Comparison of ENCODE assay signal across 8 cellular contexts in genomic region chr1:38527373-38527966, GRCh38.
DNase-seq lines count a peak whose midpoint lies in the region; ATAC-seq, FAIRE-seq and TF ChIP-seq lines count a peak whose summit lies in the region.

No MANE protein-coding gene starts in this region.

- H3K9me3 ChIP-seq in keratinocyte (ENCODE audit: control insufficient read depth, low read depth, low read length) (no peaks in the 10 kb centered on the region), esophagus muscularis mucosa (no peaks in the 10 kb centered on the region)

- no peaks in the 10 kb centered on the region for H3K36me3 ChIP-seq in keratinocyte (ENCODE audit: control insufficient read depth in 2 of 2, extremely low read depth in 1 of 2, insufficient read depth in 2 of 2, low read length in 2 of 2)
- H3K36me3 ChIP-seq in esophagus muscularis mucosa, result no peaks in the 10 kb centered on the region

- peak overlapping the region; percentile 81 for H3K27ac Mint-ChIP-seq in activated CD4-positive, alpha-beta T cell treated with anti-CD3 and anti-CD28 coated beads, Interleukin-2, amount 10 ng/mL, durations not matched to agents 7 days and 5 days
- H3K27ac Mint-ChIP-seq in glutamatergic neuron (ENCODE audit: unreplicated experiment), result no peak overlapping the region

- no peak for TF ChIP-seq POLR2A in esophagus muscularis mucosa (IDR thresholded peaks at IDR 0.05; ENCODE audit: low read depth)

- dilution Hi-C loops in keratinocyte (cut with MboI; ENCODE audit: extremely low pct_ligation_motif_present, low sequenced_read_pairs), result loop anchor here (25.0 kb wide), 1 partner anchor 285 kb away; no protein-coding TSS in a partner anchor

- peaks cover 5% of the 10 kb centered on the region for H3K4me1 ChIP-seq in keratinocyte (ENCODE audit: control insufficient read depth, extremely low read depth, insufficient read depth, low read length)
- H3K4me1 ChIP-seq in esophagus muscularis mucosa, result no peaks in the 10 kb centered on the region

- H3K27me3 ChIP-seq in keratinocyte (ENCODE audit: control insufficient read depth, extremely low read depth, insufficient read depth, low read length), result no peaks in the 10 kb centered on the region
- H3K27me3 ChIP-seq in esophagus muscularis mucosa, result peaks cover 0 to 47% (median 0%) of the 10 kb centered on the region in 4 donors

- POLR2A ChIA-PET in activated CD4-positive, alpha-beta T cell treated with anti-CD3 and anti-CD28 coated beads, Interleukin-2, amount 10 ng/mL, durations not matched to agents 7 days and 5 days (lab: Charles Lee), result no interaction called here

- H3K4me3 ChIP-seq in keratinocyte (ENCODE audit: control insufficient read depth in 2 of 3, extremely low read depth in 1 of 3, insufficient read depth in 2 of 3, low read depth in 1 of 3, low read length in 3 of 3) (no peak overlapping the region), esophagus muscularis mucosa (no peak overlapping the region)

- H2AFZ ChIP-seq in keratinocyte (ENCODE audit: control insufficient read depth, low read length), result no peak overlapping the region

- CTCF ChIA-PET in activated CD4-positive, alpha-beta T cell treated with anti-CD3 and anti-CD28 coated beads, Interleukin-2, amount 10 ng/mL, durations not matched to agents 7 days and 5 days (lab: Charles Lee), result interaction anchor here (1.0 to 2.5 kb wide), 5 partner anchors 14 to 59 kb away, joined by 3 to 8 read pairs (median 3); no protein-coding TSS in a partner anchor

- H3K4me2 ChIP-seq in keratinocyte (ENCODE audit: control insufficient read depth, extremely low read depth, insufficient read depth, low read depth, low read length), result peak overlapping the region; percentile 61

- DNase-seq in activated CD4-positive, alpha-beta T cell treated with anti-CD3 and anti-CD28 coated beads, Interleukin-2, amount 10 ng/mL, durations not matched to agents 7 days and 5 days, result peak; percentile 82
- DNase-seq in keratinocyte (ENCODE audit: low read depth, low spot score) (peak; percentile 5), middle frontal gyrus (ENCODE audit: extremely low spot score, low spot score) (no peak), glutamatergic neuron (no peak), esophagus muscularis mucosa (ENCODE audit: extremely low spot score) (no peak), NCI-H2196 treated with DMSO at 0.1 percent for 48 hours (lab: John Stamatoyannopoulos, UW; ENCODE audit: unreplicated experiment) (no peak)

- H3K27ac ChIP-seq in keratinocyte (ENCODE audit: control insufficient read depth, insufficient read depth, low read length) (no peak overlapping the region), esophagus muscularis mucosa (replicated peaks in 1 of 4) (no peak overlapping the region)

- peak; percentile 41 for FAIRE-seq in keratinocyte (lab: Jason Lieb, UNC)

- H3K79me2 ChIP-seq in keratinocyte (ENCODE audit: control insufficient read depth, insufficient read depth, low read length), result no peaks in the 10 kb centered on the region

- TF ChIP-seq CTCF in keratinocyte (optimal IDR thresholded peaks at IDR 0.05 in 1 of 3, IDR thresholded peaks at IDR 0.05 in 1 of 3, conservative IDR thresholded peaks at IDR 0.05 in 1 of 3; ENCODE audit: extremely low read depth in 1 of 3, insufficient read depth in 2 of 3, low read length in 3 of 3), result peak in 1 of 3 experiments; percentile 36
- no peak for TF ChIP-seq CTCF in glutamatergic neuron (IDR thresholded peaks at IDR 0.05; ENCODE audit: partially characterized antibody, unreplicated experiment)
- no peak for TF ChIP-seq CTCF in esophagus muscularis mucosa (IDR thresholded peaks at IDR 0.05)

- ATAC-seq in GM19351 (IDR thresholded peaks at IDR 0.05; ENCODE audit: unreplicated experiment) (peak; percentile 91), HG03066 (IDR thresholded peaks at IDR 0.05; ENCODE audit: low read depth, unreplicated experiment) (peak; percentile 94)

- peaks cover 18% of the 10 kb centered on the region for H3K4me1 Mint-ChIP-seq in activated CD4-positive, alpha-beta T cell treated with anti-CD3 and anti-CD28 coated beads, Interleukin-2, amount 10 ng/mL, durations not matched to agents 7 days and 5 days
- H3K4me1 Mint-ChIP-seq in glutamatergic neuron (ENCODE audit: low read depth, unreplicated experiment), result no peaks in the 10 kb centered on the region

- no peaks in the 10 kb centered on the region for H3K9me1 ChIP-seq in keratinocyte (ENCODE audit: control insufficient read depth, extremely low read depth, insufficient read depth, low read length)

- TF ChIP-seq EP300 in esophagus muscularis mucosa (IDR thresholded peaks at IDR 0.05), result no peak

- intact Hi-C loops in esophagus muscularis mucosa (cut with DNase I), result no loop called here

- no peak overlapping the region for H3K9ac ChIP-seq in keratinocyte (ENCODE audit: control insufficient read depth, extremely low read depth, insufficient read depth, low read length)

- H3K4me3 Mint-ChIP-seq in activated CD4-positive, alpha-beta T cell treated with anti-CD3 and anti-CD28 coated beads, Interleukin-2, amount 10 ng/mL, durations not matched to agents 7 days and 5 days, result peak overlapping the region; percentile 17
- no peak overlapping the region for H3K4me3 Mint-ChIP-seq in glutamatergic neuron (ENCODE audit: unreplicated experiment)

- no peaks in the 10 kb centered on the region for H4K20me1 ChIP-seq in keratinocyte (ENCODE audit: control insufficient read depth, extremely low read depth, insufficient read depth, low read length)

- peaks cover 5% of the 10 kb centered on the region for H3K36me3 Mint-ChIP-seq in activated CD4-positive, alpha-beta T cell treated with anti-CD3 and anti-CD28 coated beads, Interleukin-2, amount 10 ng/mL, durations not matched to agents 7 days and 5 days (ENCODE audit: low read depth)
- peaks cover 4% of the 10 kb centered on the region for H3K36me3 Mint-ChIP-seq in glutamatergic neuron (ENCODE audit: unreplicated experiment)

- H3K27me3 Mint-ChIP-seq in activated CD4-positive, alpha-beta T cell treated with anti-CD3 and anti-CD28 coated beads, Interleukin-2, amount 10 ng/mL, durations not matched to agents 7 days and 5 days, result peaks cover 13% of the 10 kb centered on the region
- peaks cover 5% of the 10 kb centered on the region for H3K27me3 Mint-ChIP-seq in glutamatergic neuron (ENCODE audit: unreplicated experiment)

- H3K9me3 Mint-ChIP-seq in activated CD4-positive, alpha-beta T cell treated with anti-CD3 and anti-CD28 coated beads, Interleukin-2, amount 10 ng/mL, durations not matched to agents 7 days and 5 days, result peaks cover 9% of the 10 kb centered on the region
- H3K9me3 Mint-ChIP-seq in glutamatergic neuron (ENCODE audit: unreplicated experiment), result peaks cover 2% of the 10 kb centered on the region

- 85% methylated on average over 6 of the region's 6 CpGs for WGBS in esophagus muscularis mucosa

Comparison
In these comparisons a context has a peak if more than half of its experiments do, and no peak if none do; other contexts are left out.
1. DNase-seq: peak in activated CD4-positive, alpha-beta T cell treated with anti-CD3 and anti-CD28 coated beads, Interleukin-2, amount 10 ng/mL, durations not matched to agents 7 days and 5 days (single experiment) and keratinocyte (single experiment); none in middle frontal gyrus (single experiment), glutamatergic neuron (single experiment), esophagus muscularis mucosa (single experiment) and NCI-H2196 treated with DMSO at 0.1 percent for 48 hours (single experiment).